9 cellular contexts compared by ENCODE assay signal in genomic region chr10:96721207-96721572, GRCh38. TPM values are rescaled to one million over a fixed set of nuclear protein-coding genes. Genes with fewer than 3 reads are reported as not detected.
DNase-seq lines count a peak whose midpoint lies in the region; FAIRE-seq and TF ChIP-seq lines count a peak whose summit lies in the region.
"Had no signal": no experiment of that assay in that cellular context is flagged by ENCODE, and none has a peak within 500 bp of the region (broad histone marks: within the 10 kb centered on the region; RNA-seq: fewer than 3 reads in every experiment).

No MANE protein-coding gene starts in this region.

- H3K36me3 Mint-ChIP-seq in MCF 10A (ENCODE audit: insufficient read depth, unreplicated experiment) (no peaks in the 10 kb centered on the region), nephron (ENCODE audit: low read depth) (no peaks in the 10 kb centered on the region)

- no peaks in the 10 kb centered on the region for H4K20me1 ChIP-seq in MM.1S (ENCODE audit: insufficient read depth, low read length)

- peak overlapping the region; percentile 37; the same call in 1 of the 2 replicates for H3K27ac ChIP-seq in MM.1S (ENCODE audit: low read length)
- H3K27ac ChIP-seq: brain microvascular endothelial cell had no signal

- peaks cover 8% of the 10 kb centered on the region; the same call in 1 of the 2 replicates for H3F3A ChIP-seq in MM.1S (ENCODE audit: insufficient read depth, low read length)

- POLR2A ChIA-PET in MCF 10A (lab: Yijun Ruan, JAX) = no interaction called here

- H3K9me2 ChIP-seq in MM.1S (replicated peaks; ENCODE audit: insufficient read depth, low read length) = no peaks in the 10 kb centered on the region

- H3K27me3 ChIP-seq in MM.1S (replicated peaks; ENCODE audit: insufficient read depth, low read length) = no peaks in the 10 kb centered on the region

- H3K27me3 Mint-ChIP-seq in MCF 10A (ENCODE audit: insufficient read depth, unreplicated experiment) (no peaks in the 10 kb centered on the region), nephron (ENCODE audit: low read depth) (peaks cover 63% of the 10 kb centered on the region)

- TF ChIP-seq CTCF in MM.1S (IDR thresholded peaks at IDR 0.05; ENCODE audit: low read length) (0 out of 2 replicates have a peak, but pooled peaks have one; percentile 10), MCF 10A (IDR thresholded peaks at IDR 0.05; ENCODE audit: unreplicated experiment) (no peak), nephron (IDR thresholded peaks at IDR 0.05; ENCODE audit: unreplicated experiment in 3 of 3) (no peak)

- no peaks in the 10 kb centered on the region for H3K36me3 ChIP-seq in MM.1S (replicated peaks; ENCODE audit: insufficient read depth, low read length)
- H3K36me3 ChIP-seq: brain microvascular endothelial cell had no signal

- peak overlapping the region; percentile 57; the same call in 1 of the 2 replicates for H3K9ac ChIP-seq in MM.1S (ENCODE audit: low read length)

- H3K4me1 Mint-ChIP-seq in MCF 10A (ENCODE audit: insufficient read depth, unreplicated experiment) = no peaks in the 10 kb centered on the region
- H3K4me1 Mint-ChIP-seq in nephron = peaks cover 5% of the 10 kb centered on the region

- TF ChIP-seq POLR2A in GM12892 (IDR thresholded peaks at IDR 0.05; ENCODE audit: low read depth, low read length) = no peak

- CTCF ChIA-PET in MCF 10A (lab: Yijun Ruan, JAX) = no interaction called here

- no peaks in the 10 kb centered on the region for H3K9me3 ChIP-seq in MM.1S (replicated peaks; ENCODE audit: insufficient read depth, low read length)

- peaks cover 8% of the 10 kb centered on the region for H3K4me1 ChIP-seq in MM.1S (ENCODE audit: low read length)

- in situ Hi-C loops in G401 (cut with HindIII; ENCODE audit: low sequenced_read_pairs) = no loop called here

- peak overlapping the region; percentile 98 for H3K4me2 ChIP-seq in MM.1S (ENCODE audit: low read depth, low read length)

- peak overlapping the region; percentile 73 for H3K4me3 Mint-ChIP-seq in MCF 10A (ENCODE audit: unreplicated experiment)
- peak overlapping the region; percentile 81 to 89 (median 84) for H3K4me3 Mint-ChIP-seq in nephron

- peak overlapping the region; percentile 83 for H3K4me3 ChIP-seq in MM.1S (ENCODE audit: low read length)

- intact Hi-C loops in MCF 10A (cut with micrococcal nuclease) = no loop called here

- no peaks in the 10 kb centered on the region for H3K79me2 ChIP-seq in MM.1S (ENCODE audit: low read length)

- DNase-seq in G401 (ENCODE audit: low spot score) (peak; percentile 5), MM.1S (no peak), MCF 10A (ENCODE audit: unreplicated experiment) (peak; percentile 30), germinal center (ENCODE audit: low spot score) (no peak), GM12892 (ENCODE audit: insufficient read length) (no peak), SK-N-DZ (ENCODE audit: low spot score) (no peak)
- DNase-seq: brain microvascular endothelial cell, NCI-H446 treated with DMSO at 0.1 percent for 48 hours had no signal

- no TSS peak for BruUV-seq in MCF 10A (replicated peaks; lab: Mats Ljungman, UMichigan)

- H3K27ac Mint-ChIP-seq in MCF 10A (ENCODE audit: low read depth, unreplicated experiment) (no peak overlapping the region), nephron (no peak overlapping the region)

- FAIRE-seq in GM12892 (lab: Jason Lieb, UNC) = no peak

- H3K9me3 Mint-ChIP-seq in MCF 10A (ENCODE audit: unreplicated experiment) = no peaks in the 10 kb centered on the region
- H3K9me3 Mint-ChIP-seq in nephron = peaks cover 2% of the 10 kb centered on the region

- peak overlapping the region; percentile 81 for H2AFZ ChIP-seq in MM.1S (ENCODE audit: low read length)

RNA-seq across cellular contexts. Expression of gene PIK3AP1, which starts 0.9 kb away (rescaled TPM):
- total RNA-seq in G401 (2014; rRNA removed; shearing (Covaris generic)) = 0.51 and 0.62 TPM in 2 replicates
- total RNA-seq in MCF 10A (2022) = not detected in 2 replicates
- 115 TPM for polyA plus RNA-seq in GM12892 (2012; ENCODE audit: missing spikeins)
- polyA plus RNA-seq in SK-N-DZ (2014; cell fraction: cytosol; rRNA removed) = 0.31 and 0.59 TPM in 2 replicates
- 0.21 and 0.35 TPM in 2 replicates for polyA plus RNA-seq in SK-N-DZ (2014; cell fraction: nucleus; rRNA removed)

Comparison
In these comparisons a context has a peak if more than half of its experiments do, and no peak if none do; other contexts are left out.
1. DNase-seq: peak in G401 (single experiment) and MCF 10A (single experiment); none in MM.1S (single experiment), germinal center (single experiment), GM12892 (single experiment) and SK-N-DZ (single experiment).